12 cellular contexts compared by ENCODE assay signal in genomic region chr2:220779918-220780317, GRCh38.
DNase-seq lines count a peak whose midpoint lies in the region; ATAC-seq and TF ChIP-seq lines count a peak whose summit lies in the region.
"Had no signal": no experiment of that assay in that cellular context is flagged by ENCODE, and none has a peak within 500 bp of the region (broad histone marks: within the 10 kb centered on the region; RNA-seq: fewer than 3 reads in every experiment).

No MANE protein-coding gene starts in this region.

- no peak overlapping the region for H3K4me3 ChIP-seq in fibroblast of mammary gland (ENCODE audit: control insufficient read depth, low read depth, low read length)
- H3K4me3 ChIP-seq: uterus had no signal

- DNase-seq in AG20443 (ENCODE audit: low spot score) (peak; percentile 51), RWPE1 (ENCODE audit: low spot score) (peak; percentile 34), fibroblast of mammary gland (ENCODE audit: low read depth) (peak; percentile 71), omental fat pad (ENCODE audit: low spot score) (no peak), OCI-M1 (lab: John Stamatoyannopoulos, UW) (no peak), natural killer cell (no peak)
- DNase-seq in activated naive CD4-positive, alpha-beta T cell treated with anti-CD3 and anti-CD28 coated beads, Interleukin-2, amount 10 ng/mL, durations not matched to agents 7 days and 5 days, result no peak
- DNase-seq: CD4-positive, CD25-positive, alpha-beta regulatory T cell; naive B cell; NCI-H1417; uterus had no signal

- ATAC-seq in omental fat pad (ENCODE audit: low FRiP score) (peak; percentile 91), HG03457 (IDR thresholded peaks at IDR 0.05; ENCODE audit: unreplicated experiment) (no peak), natural killer cell (no peak)

- POLR2A ChIA-PET in RWPE1 (lab: Yijun Ruan, JAX; ENCODE audit: low non-redundant PET), result no interaction called here

- H3K27me3 Mint-ChIP-seq in natural killer cell (ENCODE audit: low read depth in 2 of 2), result no peaks in the 10 kb centered on the region
- no peaks in the 10 kb centered on the region for H3K27me3 Mint-ChIP-seq in activated naive CD4-positive, alpha-beta T cell treated with anti-CD3 and anti-CD28 coated beads, Interleukin-2, amount 10 ng/mL, durations not matched to agents 7 days and 5 days
- H3K27me3 Mint-ChIP-seq: CD4-positive, CD25-positive, alpha-beta regulatory T cell had no signal

- H3K4me3 Mint-ChIP-seq in natural killer cell, result no peak overlapping the region
- no peak overlapping the region for H3K4me3 Mint-ChIP-seq in activated naive CD4-positive, alpha-beta T cell treated with anti-CD3 and anti-CD28 coated beads, Interleukin-2, amount 10 ng/mL, durations not matched to agents 7 days and 5 days
- H3K4me3 Mint-ChIP-seq: CD4-positive, CD25-positive, alpha-beta regulatory T cell; naive B cell had no signal

- no peaks in the 10 kb centered on the region for H3K4me1 Mint-ChIP-seq in natural killer cell
- H3K4me1 Mint-ChIP-seq in activated naive CD4-positive, alpha-beta T cell treated with anti-CD3 and anti-CD28 coated beads, Interleukin-2, amount 10 ng/mL, durations not matched to agents 7 days and 5 days, result no peaks in the 10 kb centered on the region
- H3K4me1 Mint-ChIP-seq: CD4-positive, CD25-positive, alpha-beta regulatory T cell had no signal

- no peaks in the 10 kb centered on the region for H3K36me3 Mint-ChIP-seq in natural killer cell
- no peaks in the 10 kb centered on the region for H3K36me3 Mint-ChIP-seq in activated naive CD4-positive, alpha-beta T cell treated with anti-CD3 and anti-CD28 coated beads, Interleukin-2, amount 10 ng/mL, durations not matched to agents 7 days and 5 days
- H3K36me3 Mint-ChIP-seq: CD4-positive, CD25-positive, alpha-beta regulatory T cell; naive B cell had no signal

- intact Hi-C loops in natural killer cell (cut with micrococcal nuclease), result no loop called here

- H3K27ac ChIP-seq in RWPE1, result no peak overlapping the region
- H3K27ac ChIP-seq: uterus had no signal

- H3K9me3 Mint-ChIP-seq in natural killer cell, result peaks cover 0 to 7% of the 10 kb centered on the region in 2 donors
- no peaks in the 10 kb centered on the region for H3K9me3 Mint-ChIP-seq in activated naive CD4-positive, alpha-beta T cell treated with anti-CD3 and anti-CD28 coated beads, Interleukin-2, amount 10 ng/mL, durations not matched to agents 7 days and 5 days

- TF ChIP-seq CTCF in RWPE1 (conservative IDR thresholded peaks at IDR 0.05; ENCODE audit: low read depth), result no peak
- no peak for TF ChIP-seq CTCF in fibroblast of mammary gland (conservative IDR thresholded peaks at IDR 0.05; ENCODE audit: control insufficient read depth, insufficient read depth, low read depth, low read length)
- TF ChIP-seq CTCF in omental fat pad (IDR thresholded peaks at IDR 0.05), result no peak
- no peak for TF ChIP-seq CTCF in natural killer cell (IDR thresholded peaks at IDR 0.05)

- H3K27ac Mint-ChIP-seq in natural killer cell, result no peak overlapping the region
- no peak overlapping the region for H3K27ac Mint-ChIP-seq in activated naive CD4-positive, alpha-beta T cell treated with anti-CD3 and anti-CD28 coated beads, Interleukin-2, amount 10 ng/mL, durations not matched to agents 7 days and 5 days
- H3K27ac Mint-ChIP-seq: CD4-positive, CD25-positive, alpha-beta regulatory T cell; naive B cell had no signal

- CTCF ChIA-PET in RWPE1 (lab: Yijun Ruan, JAX), result interaction anchor here (0.6 kb wide), 2 partner anchors 598 to 715 kb away, joined by 3 read pairs; no protein-coding TSS in a partner anchor
- CTCF ChIA-PET in activated naive CD4-positive, alpha-beta T cell treated with anti-CD3 and anti-CD28 coated beads, Interleukin-2, amount 10 ng/mL, durations not matched to agents 7 days and 5 days (lab: Charles Lee), result no interaction called here

Comparison
In these comparisons a context has a peak if more than half of its experiments do, and no peak if none do; other contexts are left out.
1. DNase-seq: peak in AG20443 (single experiment), RWPE1 (single experiment) and fibroblast of mammary gland (single experiment); none in omental fat pad (single experiment), OCI-M1 (single experiment), natural killer cell (single experiment) and activated naive CD4-positive, alpha-beta T cell treated with anti-CD3 and anti-CD28 coated beads, Interleukin-2, amount 10 ng/mL, durations not matched to agents 7 days and 5 days (single experiment).